Comparison of ENCODE assay signal across 25 cellular contexts in the genomic region with DNA sequence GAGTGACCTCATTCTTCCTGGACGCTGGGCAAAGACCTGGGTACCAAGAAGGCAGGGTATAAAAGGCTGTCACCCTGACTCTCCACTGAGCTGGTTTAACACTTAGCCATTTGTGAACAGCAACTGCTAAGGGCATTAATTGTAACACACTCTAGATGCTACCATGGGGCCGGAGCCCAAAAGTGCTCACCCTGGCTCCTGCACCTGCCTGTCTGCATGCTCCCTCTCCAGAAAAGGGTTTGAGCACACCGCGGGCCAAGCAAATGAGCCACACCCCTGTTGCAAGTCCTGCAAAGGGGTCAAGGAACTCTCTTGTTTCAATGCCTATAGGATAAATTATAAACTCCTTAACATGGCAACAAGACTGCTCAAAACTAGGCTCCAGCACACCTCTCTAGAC.
DNase-seq lines count a peak whose midpoint lies in the region; ATAC-seq, FAIRE-seq and TF ChIP-seq lines count a peak whose summit lies in the region.
"Had no signal": no experiment of that assay in that cellular context is flagged by ENCODE, and none has a peak within 500 bp of the region (broad histone marks: within the 10 kb centered on the region; RNA-seq: fewer than 3 reads in every experiment).

No MANE protein-coding gene starts in this region.

- WGBS in K562 (ENCODE audit: insufficient coverage, low coverage, missing lambda C conversion rate): 4% methylated on average over 4 of the region's 4 CpGs
- WGBS in endodermal cell (ENCODE audit: insufficient coverage in 1 of 2, insufficient read length in 1 of 2), 2 experiments: 91 to 96% methylated on average over 4 of the region's 4 CpGs

- H3K27ac Mint-ChIP-seq in endodermal cell: no peak overlapping the region
- H3K27ac Mint-ChIP-seq: B cell; CD4-positive, alpha-beta T cell; CD8-positive, alpha-beta T cell had no signal

- TF ChIP-seq RAD21 in K562 (CRISPR knock-in tag; conservative IDR thresholded peaks at IDR 0.05 in 1 of 2, IDR thresholded peaks at IDR 0.05 in 1 of 2): no peak

- TF ChIP-seq POLR2A in K562 (conservative IDR thresholded peaks at IDR 0.05): no peak

- H3K27me3 Mint-ChIP-seq in endodermal cell (ENCODE audit: insufficient read depth): no peaks in the 10 kb centered on the region

- H2AFZ ChIP-seq in K562 (ENCODE audit: low read depth, low read length): peak overlapping the region; percentile 76

- H3K4me1 Mint-ChIP-seq in endodermal cell: peaks cover 3% of the 10 kb centered on the region
- H3K4me1 Mint-ChIP-seq: B cell had no signal

- H3K4me1 ChIP-seq in K562 (replicated peaks in 1 of 2; ENCODE audit: control insufficient read depth in 2 of 2, insufficient read depth in 2 of 2, low read length in 2 of 2): no peaks in the 10 kb centered on the region
- H3K4me1 ChIP-seq in endodermal cell (ENCODE audit: control insufficient read depth, insufficient read depth, low read length): no peaks in the 10 kb centered on the region
- H3K4me1 ChIP-seq: A549 had no signal

- H3K9me3 Mint-ChIP-seq in endodermal cell: peaks cover 17% of the 10 kb centered on the region
- H3K9me3 Mint-ChIP-seq: CD8-positive, alpha-beta T cell had no signal

- H3K27ac ChIP-seq in K562 (ENCODE audit: extremely low read depth, low read depth, low read length): no peak overlapping the region
- H3K27ac ChIP-seq in endodermal cell (ENCODE audit: low read depth, low read length): no peak overlapping the region
- H3K27ac ChIP-seq: 22Rv1; A549; BLaER1 treated with 17β-estradiol and CSF1 and Interleukin-3, amounts not matched to agents 10 nM and 100 nM; C4-2B had no signal

- TF ChIP-seq CTCF in K562 (IDR thresholded peaks at IDR 0.05 in 2 of 3, conservative IDR thresholded peaks at IDR 0.05 in 1 of 3; ENCODE audit: insufficient read depth in 2 of 3, low read depth in 1 of 3, low read length in 3 of 3) (no peak), endodermal cell (conservative IDR thresholded peaks at IDR 0.05) (no peak)

- H3K79me2 ChIP-seq in K562 (ENCODE audit: control insufficient read depth, insufficient read depth, low read length): no peaks in the 10 kb centered on the region

- no peak for FAIRE-seq in K562 (lab: Jason Lieb, UNC)
- FAIRE-seq: A549, GM12878, GM12892, GM18507, GM19239 had no signal

- H3K27me3 ChIP-seq in K562 (ENCODE audit: control insufficient read depth in 2 of 2, insufficient read depth in 2 of 2, low read length in 2 of 2) (no peaks in the 10 kb centered on the region; a peak in 1 of 5 replicates), endodermal cell (ENCODE audit: control insufficient read depth, insufficient read depth, low read length, poor library complexity, severe bottlenecking) (no peaks in the 10 kb centered on the region)
- H3K27me3 ChIP-seq: BLaER1 treated with 17β-estradiol and CSF1 and Interleukin-3, amounts not matched to agents 10 nM and 100 nM had no signal

- H3K9ac ChIP-seq in K562 (ENCODE audit: insufficient read depth in 1 of 2, low read depth in 2 of 2, low read length in 2 of 2) (no peak overlapping the region), endodermal cell (ENCODE audit: extremely low read depth, low read length, poor library complexity, severe bottlenecking) (no peak overlapping the region)
- H3K9ac ChIP-seq: BLaER1 treated with 17β-estradiol and CSF1 and Interleukin-3, amounts not matched to agents 10 nM and 100 nM had no signal

- in situ Hi-C loops in K562 (cut with MboI): no loop called here

- H3K4me3 Mint-ChIP-seq in endodermal cell: no peak overlapping the region
- H3K4me3 Mint-ChIP-seq: B cell; CD4-positive, alpha-beta T cell; CD8-positive, alpha-beta T cell had no signal

- TF ChIP-seq EP300 in K562 (IDR thresholded peaks at IDR 0.05; ENCODE audit: low read length): no peak

- intact Hi-C loops in K562 (cut with micrococcal nuclease): no loop called here

- H4K20me1 ChIP-seq in K562 (replicated peaks; ENCODE audit: control insufficient read depth, insufficient read depth, low read length): no peaks in the 10 kb centered on the region
- H4K20me1 ChIP-seq: BLaER1 treated with 17β-estradiol and CSF1 and Interleukin-3, amounts not matched to agents 10 nM and 100 nM had no signal

- DNase-seq in K562 (ENCODE audit: extremely low read depth in 1 of 4, low spot score in 3 of 4) (no peak), endodermal cell (peak; percentile 10), islet precursor cell (peak; percentile 36), occipital lobe (lab: John Stamatoyannopoulos, UW) (no peak), COR-L47 (lab: John Stamatoyannopoulos, UW) (no peak), HK-2 (ENCODE audit: unreplicated experiment) (no peak)
- DNase-seq: AML-193; CD4-positive, alpha-beta T cell; CD8-positive, alpha-beta T cell; DMS 273 treated with DMSO at 0.1 percent for 48 hours; DMS153; DMS53; DMS79; DND-41; EL; GDM1 had no signal

- no peaks in the 10 kb centered on the region for H3K36me3 Mint-ChIP-seq in endodermal cell (ENCODE audit: low read depth)
- H3K36me3 Mint-ChIP-seq: CD8-positive, alpha-beta T cell had no signal

- no peak for ATAC-seq in K562
- ATAC-seq: A549; CD8-positive, alpha-beta T cell; GM12878 had no signal

- H3K9me1 ChIP-seq in K562 (ENCODE audit: control insufficient read depth, insufficient read depth, low read length): no peaks in the 10 kb centered on the region

- no peaks in the 10 kb centered on the region for H3K36me3 ChIP-seq in K562 (ENCODE audit: control insufficient read depth, insufficient read depth, low read length)
- no peaks in the 10 kb centered on the region for H3K36me3 ChIP-seq in endodermal cell (ENCODE audit: control insufficient read depth, insufficient read depth, low read length)
- H3K36me3 ChIP-seq: BLaER1 treated with 17β-estradiol and CSF1 and Interleukin-3, amounts not matched to agents 10 nM and 100 nM had no signal

- H3K4me3 ChIP-seq in K562 (no peak overlapping the region), endodermal cell (ENCODE audit: low read length) (no peak overlapping the region)
- H3K4me3 ChIP-seq: A549; BLaER1 treated with 17β-estradiol and CSF1 and Interleukin-3, amounts not matched to agents 10 nM and 100 nM; GM12878 had no signal

- H3K4me2 ChIP-seq in K562 (ENCODE audit: insufficient read depth, low read length): peak overlapping the region; percentile 53; the same call in 1 of the 2 replicates
- H3K4me2 ChIP-seq: BLaER1 treated with 17β-estradiol and CSF1 and Interleukin-3, amounts not matched to agents 10 nM and 100 nM had no signal

- CTCF ChIA-PET in K562 (lab: Yijun Ruan, JAX; ENCODE audit: low intra/inter-chr PET ratio): no interaction called here

- POLR2A ChIA-PET in K562 (lab: Yijun Ruan, JAX): interaction anchor here (0.6 kb wide), 1 partner anchor 84 kb away, joined by 3 read pairs; no protein-coding TSS in a partner anchor

- BruUV-seq in K562 (replicated peaks; lab: Mats Ljungman, UMichigan): no TSS peak

- H3K9me3 ChIP-seq in K562 (replicated peaks; ENCODE audit: control insufficient read depth, insufficient read depth, low read depth, low read length) (no peaks in the 10 kb centered on the region), endodermal cell (ENCODE audit: control insufficient read depth, low read length) (no peaks in the 10 kb centered on the region)

TF ChIP-seq in K562, 482 proteins besides CTCF, POLR2A, EP300 and RAD21:
- TF ChIP-seq, protein P1, sequence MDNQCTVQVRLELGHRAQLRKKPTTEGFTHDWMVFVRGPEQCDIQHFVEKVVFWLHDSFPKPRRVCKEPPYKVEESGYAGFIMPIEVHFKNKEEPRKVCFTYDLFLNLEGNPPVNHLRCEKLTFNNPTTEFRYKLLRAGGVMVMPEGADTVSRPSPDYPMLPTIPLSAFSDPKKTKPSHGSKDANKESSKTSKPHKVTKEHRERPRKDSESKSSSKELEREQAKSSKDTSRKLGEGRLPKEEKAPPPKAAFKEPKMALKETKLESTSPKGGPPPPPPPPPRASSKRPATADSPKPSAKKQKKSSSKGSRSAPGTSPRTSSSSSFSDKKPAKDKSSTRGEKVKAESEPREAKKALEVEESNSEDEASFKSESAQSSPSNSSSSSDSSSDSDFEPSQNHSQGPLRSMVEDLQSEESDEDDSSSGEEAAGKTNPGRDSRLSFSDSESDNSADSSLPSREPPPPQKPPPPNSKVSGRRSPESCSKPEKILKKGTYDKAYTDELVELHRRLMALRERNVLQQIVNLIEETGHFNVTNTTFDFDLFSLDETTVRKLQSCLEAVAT (IDR thresholded peaks at IDR 0.05): no peak

Comparison
In these comparisons a context has a peak if more than half of its experiments do, and no peak if none do; other contexts are left out.
1. DNase-seq: peak in endodermal cell (single experiment) and islet precursor cell (single experiment); none in K562 (0 of 4), occipital lobe (single experiment), COR-L47 (single experiment) and HK-2 (single experiment).